Comparison of ENCODE assay signal across 14 cellular contexts in genomic region chr4:38785041-38785790, GRCh38. TPM values are rescaled to one million over a fixed set of nuclear protein-coding genes. Genes with fewer than 3 reads are reported as not detected.
"Had no signal": no experiment of that assay in that cellular context is flagged by ENCODE, and none has a peak within 500 bp of the region (broad histone marks: within the 10 kb centered on the region; RNA-seq: fewer than 3 reads in every experiment).

No MANE protein-coding gene starts in this region.

- H3K4me3 ChIP-seq: breast epithelium, esophagus squamous epithelium had no signal

- H3K4me1 ChIP-seq: breast epithelium had no signal

- H3K9me3 ChIP-seq: breast epithelium, esophagus squamous epithelium had no signal

- H3K36me3 ChIP-seq: breast epithelium, esophagus squamous epithelium had no signal

- H3K27ac ChIP-seq: breast epithelium had no signal

- DNase-seq: activated CD4-positive, alpha-beta memory T cell treated with anti-CD3 and anti-CD28 coated beads, Interleukin-2, amount 10 ng/mL, durations not matched to agents 7 days and 5 days; activated CD4-positive, alpha-beta T cell treated with anti-CD3 and anti-CD28 coated beads for 1 hour; activated gamma-delta T cell; activated naive CD8-positive, alpha-beta T cell treated with anti-CD3 and anti-CD28 coated beads, Interleukin-2, amount 10 ng/mL, durations not matched to agents 7 days and 5 days; activated T-cell treated with anti-CD3 and anti-CD28 coated beads, Interleukin-2, amount 50 U/mL, for 48 hours; esophagus squamous epithelium; foreskin melanocyte; stimulated activated CD4-positive, alpha-beta T cell treated with anti-CD3 and anti-CD28 coated beads, Interleukin-2, amount 100 ng/mL, for 48 hours; stimulated activated CD8-positive, alpha-beta memory T cell treated with anti-CD3 and anti-CD28 coated beads, Interleukin-4, amount 100 ng/mL, for 48 hours had no signal

- H3K27me3 ChIP-seq: breast epithelium, esophagus squamous epithelium had no signal

- FAIRE-seq: endometrium, urothelium cell line had no signal

RNA-seq across cellular contexts. Expression of gene TLR10, which starts 2.4 kb away (rescaled TPM):
- total RNA-seq: osteoblast, pulmonary artery endothelial cell had no signal
